10 cellular contexts compared by ENCODE assay signal in genomic region chr16:85422374-85423185, GRCh38.
DNase-seq lines count a peak whose midpoint lies in the region; TF ChIP-seq lines count a peak whose summit lies in the region.
"Had no signal": no experiment of that assay in that cellular context is flagged by ENCODE, and none has a peak within 500 bp of the region (broad histone marks: within the 10 kb centered on the region; RNA-seq: fewer than 3 reads in every experiment).

No MANE protein-coding gene starts in this region.

- CTCF ChIA-PET in activated naive CD4-positive, alpha-beta T cell treated with anti-CD3 and anti-CD28 coated beads for 36 hours (lab: Charles Lee), result interaction anchor here (0.5 to 5.0 kb wide), 5 partner anchors 74 to 320 kb away, joined by 3 to 55 read pairs (median 3); no protein-coding TSS in a partner anchor
- CTCF ChIA-PET in RWPE1 (lab: Yijun Ruan, JAX), result no interaction called here

- H3K36me3 ChIP-seq in hepatocyte (replicated peaks; ENCODE audit: insufficient read depth, low read depth) (no peaks in the 10 kb centered on the region), transverse colon (no peaks in the 10 kb centered on the region), brain microvascular endothelial cell (replicated peaks) (no peaks in the 10 kb centered on the region)

- H3K9me3 ChIP-seq in hepatocyte (ENCODE audit: low read depth), result no peaks in the 10 kb centered on the region
- H3K9me3 ChIP-seq in transverse colon, result no peaks in the 10 kb centered on the region

- DNase-seq in activated naive CD4-positive, alpha-beta T cell treated with anti-CD3 and anti-CD28 coated beads for 36 hours, result peak; percentile 3
- DNase-seq in activated naive CD4-positive, alpha-beta T cell (lab: John Stamatoyannopoulos, UW), result no peak
- DNase-seq in RWPE1 (ENCODE audit: low spot score) (peak; percentile 27), hepatocyte (ENCODE audit: low spot score) (peak; percentile 93), transverse colon (peak; percentile 85), brain microvascular endothelial cell (no peak), coronary artery (ENCODE audit: low spot score) (no peak)
- no peak for DNase-seq in activated naive CD4-positive, alpha-beta T cell treated with anti-CD3 and anti-CD28 coated beads, Interleukin-2, amount 50 U/mL, for 16 hours
- DNase-seq: natural killer cell, NCI-H1048 had no signal

- TF ChIP-seq EP300 in transverse colon (IDR thresholded peaks at IDR 0.05; ENCODE audit: low read depth), result no peak

- H4K20me1 ChIP-seq in hepatocyte (ENCODE audit: insufficient read depth, poor library complexity, severe bottlenecking), result no peaks in the 10 kb centered on the region

- no peaks in the 10 kb centered on the region for H3K27me3 ChIP-seq in hepatocyte
- no peaks in the 10 kb centered on the region for H3K27me3 ChIP-seq in transverse colon
- no peaks in the 10 kb centered on the region for H3K27me3 ChIP-seq in brain microvascular endothelial cell (replicated peaks)

- in situ Hi-C loops in transverse colon (cut with MboI; ENCODE audit: low pct_ligation_motif_present in 1 of 4, low pct_unique_long_range_greater_than_20kb in 1 of 4, low sequenced_read_pairs in 3 of 4), result loop anchor here in 1 of 4 donors (10.0 to 25.0 kb wide), 2 partner anchors 202 to 290 kb away; no protein-coding TSS in a partner anchor
- in situ Hi-C loops in brain microvascular endothelial cell (cut with HindIII; ENCODE audit: low pct_ligation_motif_present, low sequenced_read_pairs), result no loop called here

- peaks cover 7% of the 10 kb centered on the region for H3K79me2 ChIP-seq in hepatocyte

- H3K9me3 Mint-ChIP-seq in activated naive CD4-positive, alpha-beta T cell treated with anti-CD3 and anti-CD28 coated beads for 36 hours, result no peaks in the 10 kb centered on the region
- H3K9me3 Mint-ChIP-seq: natural killer cell had no signal

- H3K27ac ChIP-seq in RWPE1 (peak overlapping the region; percentile 9; the same call in 1 of the 2 replicates), hepatocyte (peak overlapping the region; percentile 69), transverse colon (peak overlapping the region; percentile 49 to 74 (median 56)), brain microvascular endothelial cell (no peak overlapping the region), coronary artery (no peak overlapping the region)

- no peak overlapping the region for H3K4me3 Mint-ChIP-seq in activated naive CD4-positive, alpha-beta T cell treated with anti-CD3 and anti-CD28 coated beads for 36 hours
- H3K4me3 Mint-ChIP-seq: natural killer cell had no signal

- no peak for TF ChIP-seq CTCF in RWPE1 (conservative IDR thresholded peaks at IDR 0.05; ENCODE audit: low read depth)
- peak; percentile 31 for TF ChIP-seq CTCF in hepatocyte (IDR thresholded peaks at IDR 0.05; ENCODE audit: poor library complexity)
- TF ChIP-seq CTCF in transverse colon (IDR thresholded peaks at IDR 0.05), result peak in 1 of 5 experiments; percentile 14
- no peak for TF ChIP-seq CTCF in brain microvascular endothelial cell (IDR thresholded peaks at IDR 0.05; ENCODE audit: low read depth, low read length, missing control alignments)
- TF ChIP-seq CTCF in coronary artery (IDR thresholded peaks at IDR 0.05), result no peak

- peak overlapping the region; percentile 69 for H3K4me2 ChIP-seq in hepatocyte

- no peaks in the 10 kb centered on the region for H3K4me1 Mint-ChIP-seq in activated naive CD4-positive, alpha-beta T cell treated with anti-CD3 and anti-CD28 coated beads for 36 hours (ENCODE audit: low read depth)

- no peak overlapping the region for H3K4me3 ChIP-seq in hepatocyte
- no peak overlapping the region for H3K4me3 ChIP-seq in transverse colon
- H3K4me3 ChIP-seq in brain microvascular endothelial cell (ENCODE audit: low read depth, low read length), result no peak overlapping the region
- H3K4me3 ChIP-seq in coronary artery, result no peak overlapping the region

- intact Hi-C loops in activated naive CD4-positive, alpha-beta T cell treated with anti-CD3 and anti-CD28 coated beads for 36 hours (cut with micrococcal nuclease), result no loop called here
- intact Hi-C loops in transverse colon (cut with DNase I; ENCODE audit: low total_unique reads), result loop anchor here (10.0 kb wide), 1 partner anchor 192 kb away; the partner anchor contains the start of gene GSE1

- TF ChIP-seq POLR2A in transverse colon (IDR thresholded peaks at IDR 0.05), result peak; percentile 32

- H3K27me3 Mint-ChIP-seq in activated naive CD4-positive, alpha-beta T cell treated with anti-CD3 and anti-CD28 coated beads for 36 hours (ENCODE audit: low read depth), result no peaks in the 10 kb centered on the region

- H3K36me3 Mint-ChIP-seq in activated naive CD4-positive, alpha-beta T cell treated with anti-CD3 and anti-CD28 coated beads for 36 hours (ENCODE audit: low read depth), result no peaks in the 10 kb centered on the region
- H3K36me3 Mint-ChIP-seq: natural killer cell had no signal

- H3K27ac Mint-ChIP-seq in activated naive CD4-positive, alpha-beta T cell treated with anti-CD3 and anti-CD28 coated beads for 36 hours, result no peak overlapping the region
- H3K27ac Mint-ChIP-seq: natural killer cell had no signal

- POLR2A ChIA-PET in RWPE1 (lab: Yijun Ruan, JAX; ENCODE audit: low non-redundant PET), result no interaction called here

- H3K4me1 ChIP-seq in hepatocyte (ENCODE audit: insufficient read depth) (peaks cover 20% of the 10 kb centered on the region), transverse colon (peaks cover 13 to 39% (median 29%) of the 10 kb centered on the region in 4 donors)

- 58% methylated on average over 10 of the region's 22 CpGs for WGBS in hepatocyte (ENCODE audit: low lambda C conversion rate, missing lambda C conversion rate)
- WGBS in transverse colon (ENCODE audit: low coverage in 1 of 2), 2 donors, result 47 to 57% methylated on average over 3 to 22 of the region's 22 CpGs

- H2AFZ ChIP-seq in hepatocyte, result no peak overlapping the region

- no peaks in the 10 kb centered on the region for H3K9me2 ChIP-seq in hepatocyte (replicated peaks; ENCODE audit: insufficient read depth)

Comparison
In these comparisons a context has a peak if more than half of its experiments do, and no peak if none do; other contexts are left out.
1. DNase-seq: peak in activated naive CD4-positive, alpha-beta T cell treated with anti-CD3 and anti-CD28 coated beads for 36 hours (single experiment), RWPE1 (single experiment), hepatocyte (single experiment) and transverse colon (single experiment); none in activated naive CD4-positive, alpha-beta T cell (0 of 4), brain microvascular endothelial cell (single experiment), coronary artery (single experiment) and activated naive CD4-positive, alpha-beta T cell treated with anti-CD3 and anti-CD28 coated beads, Interleukin-2, amount 50 U/mL, for 16 hours (single experiment).
2. H3K27ac ChIP-seq: peak in RWPE1 (single experiment), hepatocyte (single experiment) and transverse colon (4 of 4); none in brain microvascular endothelial cell (single experiment) and coronary artery (0 of 2).